Comparison of ENCODE assay signal across 8 cellular contexts in the genomic region with DNA sequence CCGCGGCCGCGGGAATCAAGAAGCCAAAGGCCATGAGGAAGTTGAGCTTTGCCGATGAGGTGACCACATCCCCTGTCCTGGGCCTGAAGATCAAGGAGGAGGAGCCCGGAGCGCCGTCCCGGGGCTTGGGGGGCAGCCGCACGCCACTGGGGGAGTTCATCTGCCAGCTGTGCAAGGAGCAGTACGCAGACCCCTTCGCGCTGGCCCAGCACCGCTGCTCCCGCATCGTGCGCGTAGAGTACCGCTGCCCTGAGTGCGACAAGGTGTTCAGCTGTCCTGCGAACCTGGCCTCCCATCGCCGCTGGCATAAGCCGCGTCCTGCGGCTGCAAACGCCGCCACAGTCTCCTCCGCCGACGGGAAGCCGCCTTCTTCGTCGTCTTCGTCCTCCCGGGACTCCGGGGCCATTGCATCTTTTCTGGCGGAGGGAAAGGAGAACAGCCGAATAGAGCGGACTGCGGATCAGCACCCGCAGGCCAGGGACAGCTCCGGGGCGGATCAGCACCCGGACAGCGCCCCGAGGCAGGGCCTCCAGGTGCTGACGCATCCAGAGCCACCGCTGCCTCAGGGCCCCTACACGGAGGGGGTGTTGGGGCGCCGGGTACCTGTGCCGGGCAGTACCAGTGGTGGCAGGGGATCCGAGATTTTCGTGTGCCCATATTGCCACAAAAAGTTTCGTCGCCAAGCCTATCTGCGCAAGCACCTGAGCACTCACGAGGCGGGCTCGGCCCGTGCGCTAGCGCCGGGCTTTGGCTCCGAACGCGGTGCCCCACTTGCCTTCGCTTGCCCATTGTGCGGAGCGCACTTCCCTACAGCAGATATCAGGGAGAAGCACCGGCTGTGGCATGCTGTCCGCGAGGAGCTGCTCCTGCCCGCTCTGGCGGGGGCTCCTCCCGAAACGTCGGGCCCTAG. TPM values are rescaled to one million over a fixed set of nuclear protein-coding genes. Genes with fewer than 3 reads are reported as not detected.
A peak's percentile ranks its signal among the peaks of the same experiment; 100 is the strongest.
DNase-seq lines count a peak whose midpoint lies in the region; ATAC-seq, FAIRE-seq and TF ChIP-seq lines count a peak whose summit lies in the region.

No MANE protein-coding gene starts in this region.

- ATAC-seq in HG03103 (IDR thresholded peaks at IDR 0.05; ENCODE audit: low read depth, unreplicated experiment) (peak; percentile 49), upper lobe of right lung (peak; percentile 97)

- H3K36me3 ChIP-seq in upper lobe of right lung: no peaks in the 10 kb centered on the region

- peak; percentile 14 for DNase-seq in A172 (ENCODE audit: low spot score)
- DNase-seq in GM18507 (ENCODE audit: extremely low spot score, insufficient read length, low read depth): peak; percentile 50
- peak; percentile 24 for DNase-seq in activated gamma-delta T cell (lab: John Stamatoyannopoulos, UW)
- DNase-seq in fibroblast of the conjunctiva (ENCODE audit: low read depth): peak; percentile 22
- DNase-seq in occipital lobe (lab: John Stamatoyannopoulos, UW): peak; percentile 36
- DNase-seq in upper lobe of right lung: peak; percentile 82

- peak; percentile 50 for FAIRE-seq in GM18507 (lab: Jason Lieb, UNC)

- no peak overlapping the region for H3K27ac ChIP-seq in upper lobe of right lung

- H3K9me3 ChIP-seq in upper lobe of right lung: no peaks in the 10 kb centered on the region

- H3K4me3 ChIP-seq in upper lobe of right lung: peak overlapping the region; percentile 51

- peaks cover 22% of the 10 kb centered on the region for H3K4me1 ChIP-seq in upper lobe of right lung

- no peak for TF ChIP-seq CTCF in upper lobe of right lung (IDR thresholded peaks at IDR 0.05)

- intact Hi-C loops in upper lobe of right lung (cut with DNase I): no loop called here

- H3K27me3 ChIP-seq in upper lobe of right lung: peaks cover 50% of the 10 kb centered on the region

TF ChIP-seq in PFSK-1, 5 proteins besides CTCF, POLR2A, EP300 and RAD21:
- TF ChIP-seq SIN3A (IDR thresholded peaks at IDR 0.05; ENCODE audit: borderline replicate concordance, insufficient read depth, low read length): peak; percentile 100
- TF ChIP-seq POLR2AphosphoS5 (IDR thresholded peaks at IDR 0.05; ENCODE audit: low read depth, low read length): no peak
- peak; percentile 25 for TF ChIP-seq FOXP2 (optimal IDR thresholded peaks at IDR 0.05; ENCODE audit: borderline replicate concordance, extremely low read depth, extremely low read length, insufficient read depth)
- TF ChIP-seq, protein P1, sequence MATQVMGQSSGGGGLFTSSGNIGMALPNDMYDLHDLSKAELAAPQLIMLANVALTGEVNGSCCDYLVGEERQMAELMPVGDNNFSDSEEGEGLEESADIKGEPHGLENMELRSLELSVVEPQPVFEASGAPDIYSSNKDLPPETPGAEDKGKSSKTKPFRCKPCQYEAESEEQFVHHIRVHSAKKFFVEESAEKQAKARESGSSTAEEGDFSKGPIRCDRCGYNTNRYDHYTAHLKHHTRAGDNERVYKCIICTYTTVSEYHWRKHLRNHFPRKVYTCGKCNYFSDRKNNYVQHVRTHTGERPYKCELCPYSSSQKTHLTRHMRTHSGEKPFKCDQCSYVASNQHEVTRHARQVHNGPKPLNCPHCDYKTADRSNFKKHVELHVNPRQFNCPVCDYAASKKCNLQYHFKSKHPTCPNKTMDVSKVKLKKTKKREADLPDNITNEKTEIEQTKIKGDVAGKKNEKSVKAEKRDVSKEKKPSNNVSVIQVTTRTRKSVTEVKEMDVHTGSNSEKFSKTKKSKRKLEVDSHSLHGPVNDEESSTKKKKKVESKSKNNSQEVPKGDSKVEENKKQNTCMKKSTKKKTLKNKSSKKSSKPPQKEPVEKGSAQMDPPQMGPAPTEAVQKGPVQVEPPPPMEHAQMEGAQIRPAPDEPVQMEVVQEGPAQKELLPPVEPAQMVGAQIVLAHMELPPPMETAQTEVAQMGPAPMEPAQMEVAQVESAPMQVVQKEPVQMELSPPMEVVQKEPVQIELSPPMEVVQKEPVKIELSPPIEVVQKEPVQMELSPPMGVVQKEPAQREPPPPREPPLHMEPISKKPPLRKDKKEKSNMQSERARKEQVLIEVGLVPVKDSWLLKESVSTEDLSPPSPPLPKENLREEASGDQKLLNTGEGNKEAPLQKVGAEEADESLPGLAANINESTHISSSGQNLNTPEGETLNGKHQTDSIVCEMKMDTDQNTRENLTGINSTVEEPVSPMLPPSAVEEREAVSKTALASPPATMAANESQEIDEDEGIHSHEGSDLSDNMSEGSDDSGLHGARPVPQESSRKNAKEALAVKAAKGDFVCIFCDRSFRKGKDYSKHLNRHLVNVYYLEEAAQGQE (IDR thresholded peaks at IDR 0.05; ENCODE audit: insufficient read depth in 1 of 2, low read depth in 2 of 2, low read length in 2 of 2): peak; percentile 98 to 99
TF ChIP-seq in PFSK-1: peak in this region for 3.

RNA-seq across cellular contexts. Expression of a gene that starts 1.2 kb away (rescaled TPM):
- 0.10 and 0.17 TPM in 2 replicates for total RNA-seq in A172 (2014; rRNA removed; shearing (Covaris generic))
- polyA plus RNA-seq in PFSK-1 (2012; ENCODE audit: insufficient read length, low read depth): not detected
- total RNA-seq in occipital lobe: 0.47 TPM
- not detected for total RNA-seq in upper lobe of right lung

Comparison
In these comparisons a context has a peak if more than half of its experiments do, and no peak if none do; other contexts are left out.
1. DNase-seq: peak in every context shown above with its lines; median percentile 82 in upper lobe of right lung; 50 in GM18507; 36 in occipital lobe; 24 in activated gamma-delta T cell; 22 in fibroblast of the conjunctiva; 14 in A172.